Comparison of ENCODE assay signal across 1 cellular context in genomic region chr6:136764522-136764993, GRCh38.
TF ChIP-seq lines count a peak whose summit lies in the region.

No MANE protein-coding gene starts in this region.

TF ChIP-seq in GM12878, 131 proteins besides CTCF, POLR2A, EP300 and RAD21 (continued from another document and continues in another):
- TF ChIP-seq EGR1 (IDR thresholded peaks at IDR 0.05; ENCODE audit: borderline replicate concordance in 1 of 2, low read depth in 2 of 2, low read length in 2 of 2) (no peak), NR2C1 (IDR thresholded peaks at IDR 0.05) (no peak), ZNF274 (IDR thresholded peaks at IDR 0.05; ENCODE audit: insufficient read depth, insufficient read length) (no peak), TCF12 (IDR thresholded peaks at IDR 0.05; ENCODE audit: low read depth, low read length) (0 out of 2 replicates have a peak, but pooled peaks have one; percentile 19), POLR2AphosphoS5 (IDR thresholded peaks at IDR 0.05; ENCODE audit: low read length) (no peak; the same call in 1 of the 2 replicates), SIX5 (IDR thresholded peaks at IDR 0.05; ENCODE audit: low read depth, low read length, severe bottlenecking) (no peak), ATF7 (IDR thresholded peaks at IDR 0.05; ENCODE audit: low read depth) (peak; percentile 86), HDGF (IDR thresholded peaks at IDR 0.05) (no peak), RAD51 (IDR thresholded peaks at IDR 0.05) (no peak), BACH1 (IDR thresholded peaks at IDR 0.05; ENCODE audit: borderline replicate concordance) (no peak), TCF3 (IDR thresholded peaks at IDR 0.05; ENCODE audit: borderline replicate concordance, insufficient read depth, low read depth, low read length) (no peak), FOXK2 (IDR thresholded peaks at IDR 0.05) (no peak), BCL11A (IDR thresholded peaks at IDR 0.05; ENCODE audit: low read depth, low read length) (peak; percentile 83; the same call in 1 of the 2 replicates), MXI1 (IDR thresholded peaks at IDR 0.05; ENCODE audit: low read depth, low read length) (0 out of 2 replicates have a peak, but pooled peaks have one; percentile 26), PAX5 (IDR thresholded peaks at IDR 0.05; ENCODE audit: borderline replicate concordance, low read depth, low read length) (no peak; the same call in 1 of the 2 replicates), FOXM1 (IDR thresholded peaks at IDR 0.05; ENCODE audit: low read depth, low read length) (peak; percentile 57), RELA (IDR thresholded peaks at IDR 0.05; ENCODE audit: borderline replicate concordance, partially characterized antibody) (no peak), ZBTB11 (CRISPR knock-in tag; IDR thresholded peaks at IDR 0.05) (no peak), RELB (IDR thresholded peaks at IDR 0.05; ENCODE audit: low read depth) (peak; percentile 53; the same call in 1 of the 2 replicates), CBX3 (IDR thresholded peaks at IDR 0.05; ENCODE audit: borderline replicate concordance, low read depth) (no peak), ELK1 (IDR thresholded peaks at IDR 0.05; ENCODE audit: low read depth, low read length) (no peak), TARDBP (IDR thresholded peaks at IDR 0.05; ENCODE audit: borderline replicate concordance) (no peak), ATF3 (IDR thresholded peaks at IDR 0.05; ENCODE audit: borderline replicate concordance, extremely low read depth, low read depth, low read length) (no peak), HDAC6 (IDR thresholded peaks at IDR 0.05; ENCODE audit: unreplicated experiment) (no peak), ZSCAN29 (IDR thresholded peaks at IDR 0.05) (no peak), CHD2 (IDR thresholded peaks at IDR 0.05; ENCODE audit: borderline replicate concordance, low read depth, low read length) (peak; percentile 57; the same call in 1 of the 2 replicates), MYC (IDR thresholded peaks at IDR 0.05; ENCODE audit: insufficient read depth, insufficient read length, insufficient replicate concordance, low read length, severe bottlenecking) (no peak), POLR2AphosphoS2 (IDR thresholded peaks at IDR 0.05; ENCODE audit: low read depth, low read length) (no peak; the same call in 1 of the 2 replicates), SMAD5 (IDR thresholded peaks at IDR 0.05; ENCODE audit: low read depth) (no peak), SP1 (IDR thresholded peaks at IDR 0.05; ENCODE audit: low read depth, low read length) (no peak), TBL1XR1 (IDR thresholded peaks at IDR 0.05; ENCODE audit: low read depth, low read length) (peak; percentile 41; the same call in 1 of the 2 replicates), RFX5 (IDR thresholded peaks at IDR 0.05; ENCODE audit: low read depth, low read length) (no peak), GATAD2B (conservative IDR thresholded peaks at IDR 0.05; ENCODE audit: low read depth) (peak; percentile 65; the same call in 1 of the 2 replicates), STAT3 (IDR thresholded peaks at IDR 0.05; ENCODE audit: low read depth, low read length) (no peak), SPI1 (IDR thresholded peaks at IDR 0.05; ENCODE audit: borderline replicate concordance, insufficient read depth, low read depth, low read length) (peak; percentile 94), ZNF24 (IDR thresholded peaks at IDR 0.05) (no peak), ZNF207 (IDR thresholded peaks at IDR 0.05; ENCODE audit: borderline replicate concordance) (no peak), NBN (IDR thresholded peaks at IDR 0.05) (peak; percentile 30), E2F4 (IDR thresholded peaks at IDR 0.05; ENCODE audit: low read depth, low read length) (no peak), ZNF384 (IDR thresholded peaks at IDR 0.05; ENCODE audit: borderline replicate concordance, low read depth, low read length) (no peak), RUNX3 (IDR thresholded peaks at IDR 0.05; ENCODE audit: low read length) (peak; percentile 87), ZBTB40 (IDR thresholded peaks at IDR 0.05; ENCODE audit: borderline replicate concordance) (no peak), BCL3 (IDR thresholded peaks at IDR 0.05; ENCODE audit: borderline replicate concordance, insufficient read depth, low read depth, low read length, poor library complexity, severe bottlenecking) (peak; percentile 85), IRF5 (IDR thresholded peaks at IDR 0.05; ENCODE audit: borderline replicate concordance) (no peak), SMAD1 (IDR thresholded peaks at IDR 0.05; ENCODE audit: low read depth, partially characterized antibody) (peak; percentile 43), E2F8 (IDR thresholded peaks at IDR 0.05; ENCODE audit: low read depth, partially characterized antibody) (no peak)
